ENCODE assay signal across 22 cellular contexts in genomic region chr7:154178890-154179289, GRCh38.
A peak's percentile ranks its signal among the peaks of the same experiment; 100 is the strongest.
DNase-seq lines count a peak whose midpoint lies in the region; ATAC-seq and TF ChIP-seq lines count a peak whose summit lies in the region.
"Had no signal": no experiment of that assay in that cellular context is flagged by ENCODE, and none has a peak within 500 bp of the region (broad histone marks: within the 10 kb centered on the region; RNA-seq: fewer than 3 reads in every experiment).

No MANE protein-coding gene starts in this region.

- H3K4me3 ChIP-seq in BLaER1 (no peak overlapping the region), epithelial cell of esophagus (ENCODE audit: low read length) (no peak overlapping the region), left lung (no peak overlapping the region), heart left ventricle (no peak overlapping the region), sigmoid colon (no peak overlapping the region)
- H3K4me3 ChIP-seq: GM23338, HAP-1, Peyer's patch had no signal

- H3K9ac ChIP-seq in BLaER1: no peak overlapping the region

- intact Hi-C loops in left lung (cut with DNase I) (no loop called here), heart left ventricle (cut with DNase I) (no loop called here), sigmoid colon (cut with DNase I) (no loop called here)

- TF ChIP-seq EP300 in sigmoid colon (IDR thresholded peaks at IDR 0.05): no peak

- H3K27ac ChIP-seq in BLaER1 (no peak overlapping the region), left lung (no peak overlapping the region), heart left ventricle (no peak overlapping the region), sigmoid colon (no peak overlapping the region)
- H3K27ac ChIP-seq: Peyer's patch had no signal

- H3K27me3 ChIP-seq in BLaER1: no peaks in the 10 kb centered on the region
- H3K27me3 ChIP-seq in left lung: peaks cover 0 to 3% of the 10 kb centered on the region in 2 donors
- peaks cover 0 to 17% (median 5%) of the 10 kb centered on the region in 9 donors for H3K27me3 ChIP-seq in heart left ventricle
- no peaks in the 10 kb centered on the region for H3K27me3 ChIP-seq in sigmoid colon
- H3K27me3 ChIP-seq: Peyer's patch had no signal

- ATAC-seq in left lung: peak; percentile 43
- no peak for ATAC-seq in heart left ventricle
- ATAC-seq in HG02981 (IDR thresholded peaks at IDR 0.05; ENCODE audit: unreplicated experiment): no peak
- ATAC-seq: GM23338 had no signal

- peak overlapping the region; percentile 60 for H3K4me2 ChIP-seq in BLaER1
- H3K4me2 ChIP-seq: GM23338 had no signal

- H3K36me3 ChIP-seq in BLaER1: no peaks in the 10 kb centered on the region
- H3K36me3 ChIP-seq in left lung: no peaks in the 10 kb centered on the region
- no peaks in the 10 kb centered on the region for H3K36me3 ChIP-seq in heart left ventricle
- no peaks in the 10 kb centered on the region for H3K36me3 ChIP-seq in sigmoid colon
- H3K36me3 ChIP-seq: HAP-1, Peyer's patch had no signal

- H3K9me3 ChIP-seq in BLaER1 (no peaks in the 10 kb centered on the region), left lung (no peaks in the 10 kb centered on the region), heart left ventricle (no peaks in the 10 kb centered on the region), sigmoid colon (no peaks in the 10 kb centered on the region)
- H3K9me3 ChIP-seq: HAP-1, Peyer's patch had no signal

- TF ChIP-seq CTCF in epithelial cell of esophagus (IDR thresholded peaks at IDR 0.05; ENCODE audit: insufficient read depth, low read depth, low read length, missing control alignments): no peak
- TF ChIP-seq CTCF in left lung (IDR thresholded peaks at IDR 0.05): no peak
- TF ChIP-seq CTCF in heart left ventricle (IDR thresholded peaks at IDR 0.05): no peak
- TF ChIP-seq CTCF in sigmoid colon (IDR thresholded peaks at IDR 0.05): no peak

- no peak for TF ChIP-seq POLR2A in heart left ventricle (IDR thresholded peaks at IDR 0.05)
- no peak for TF ChIP-seq POLR2A in sigmoid colon (IDR thresholded peaks at IDR 0.05)

- no peaks in the 10 kb centered on the region for H4K20me1 ChIP-seq in BLaER1

- H3K4me1 ChIP-seq in BLaER1 (peaks cover 19% of the 10 kb centered on the region), left lung (no peaks in the 10 kb centered on the region), heart left ventricle (no peaks in the 10 kb centered on the region), sigmoid colon (peaks cover 0 to 16% (median 0%) of the 10 kb centered on the region in 4 donors)
- H3K4me1 ChIP-seq: HAP-1, Peyer's patch had no signal

- DNase-seq in M059J (ENCODE audit: low read depth) (peak; percentile 1), epithelial cell of esophagus (ENCODE audit: low read depth) (peak; percentile 11), left lung (no peak), heart left ventricle (no peak), sigmoid colon (no peak)
- DNase-seq in activated CD4-positive, alpha-beta T cell treated with anti-CD3 and anti-CD28 coated beads, Interleukin-2, amount 50 U/mL, for 48 hours: no peak
- DNase-seq: CD4-positive, alpha-beta T cell; COR-L47; DMS 273 treated with DMSO at 0.1 percent for 48 hours; DMS79 treated with DMSO at 0.1 percent for 48 hours; Karpas-422; NCI-H1694; NCI-H2081; NCI-H2171; NCI-H345; NCI-H524 treated with DMSO at 0.1 percent for 48 hours; Peyer's patch; Right ventricle myocardium superior had no signal

Comparison
In these comparisons a context has a peak if more than half of its experiments do, and no peak if none do; other contexts are left out.
1. DNase-seq: peak in M059J (single experiment) and epithelial cell of esophagus (single experiment); none in left lung (0 of 2), heart left ventricle (0 of 5), activated CD4-positive, alpha-beta T cell treated with anti-CD3 and anti-CD28 coated beads, Interleukin-2, amount 50 U/mL, for 48 hours (0 of 2) and sigmoid colon (single experiment).